Comparison of ENCODE assay signal across 8 cellular contexts in genomic region chr17:21214015-21214776, GRCh38. TPM values are rescaled to one million over a fixed set of nuclear protein-coding genes. Genes with fewer than 3 reads are reported as not detected.
DNase-seq lines count a peak whose midpoint lies in the region; ATAC-seq and TF ChIP-seq lines count a peak whose summit lies in the region.

Gene TMEM11, minus strand, starts transcription at chr17:21214161. Its CDS starts 9 bp downstream, at chr17:21214152.

- H3K36me3 ChIP-seq in ectodermal cell (ENCODE audit: control insufficient read depth, insufficient read depth, low read length) (no peaks in the 10 kb centered on the region), lung (ENCODE audit: control insufficient read depth in 2 of 2, insufficient read depth in 2 of 2, low read length in 2 of 2) (peaks cover 0 to 12% of the 10 kb centered on the region in 2 donors)

- TF ChIP-seq CTCF in lung (IDR thresholded peaks at IDR 0.05; ENCODE audit: control extremely low read depth, extremely low read depth), result no peak

- WGBS in ectodermal cell, 2 experiments, result 0% methylated on average over 76 of the region's 76 CpGs
- 0 to 1% methylated on average over 71 to 76 of the region's 76 CpGs for WGBS in lung, 2 donors

- peak within 1 kb of the TSS; percentile 88 for H3K27ac ChIP-seq in ectodermal cell (ENCODE audit: insufficient read depth, low read depth, low read length, poor library complexity, severe bottlenecking)
- peak within 1 kb of the TSS; percentile 92 to 98 for H3K27ac ChIP-seq in lung (ENCODE audit: low read depth in 1 of 2, low read length in 1 of 2)

- peaks cover 13% of the 10 kb centered on the region for H3K4me1 ChIP-seq in ectodermal cell (ENCODE audit: control insufficient read depth, insufficient read depth, low read length)
- peaks cover 10 to 34% of the 10 kb centered on the region in 2 donors for H3K4me1 ChIP-seq in lung (ENCODE audit: control insufficient read depth in 2 of 2, insufficient read depth in 2 of 2, low read length in 2 of 2)

- no peaks in the 10 kb centered on the region for H3K9me3 ChIP-seq in ectodermal cell (ENCODE audit: control insufficient read depth, low read length)
- H3K9me3 ChIP-seq in lung (ENCODE audit: control insufficient read depth in 2 of 2, insufficient read depth in 1 of 2, low read length in 1 of 2), result no peaks in the 10 kb centered on the region

- DNase-seq in COLO668 (lab: John Stamatoyannopoulos, UW; ENCODE audit: unreplicated experiment), result peak; percentile 93
- peak; percentile 90 for DNase-seq in HS-27A (ENCODE audit: low read depth)
- DNase-seq in NK-92 (lab: John Stamatoyannopoulos, UW; ENCODE audit: unreplicated experiment), result peak; percentile 46
- DNase-seq in activated CD8-positive, alpha-beta memory T cell treated with anti-CD3 and anti-CD28 coated beads for 1 hour (ENCODE audit: extremely low read depth in 1 of 2, low read depth in 1 of 2), result peak; percentile 76 to 96
- peak; percentile 96 for DNase-seq in lung (ENCODE audit: low spot score)
- DNase-seq in stimulated activated CD4-positive, alpha-beta T cell treated with anti-CD3 and anti-CD28 coated beads, TNF-alpha, amount 100 ng/mL, for 24 hours (ENCODE audit: low read depth in 3 of 3), result peak; percentile 90 to 94 (median 93)

- ATAC-seq in GM19468 (IDR thresholded peaks at IDR 0.05; ENCODE audit: extremely low read depth, unreplicated experiment) (peak; percentile 78), lung (ENCODE audit: insufficient read depth, low FRiP score) (peak; percentile 96)

- H3K27me3 ChIP-seq in ectodermal cell (ENCODE audit: control insufficient read depth, insufficient read depth, low read length, poor library complexity, severe bottlenecking), result no peaks in the 10 kb centered on the region
- no peaks in the 10 kb centered on the region for H3K27me3 ChIP-seq in lung (ENCODE audit: control insufficient read depth, insufficient read depth)

- peak within 1 kb of the TSS; percentile 100 for H3K4me3 ChIP-seq in ectodermal cell (ENCODE audit: insufficient read depth, low read depth, low read length)
- peak within 1 kb of the TSS; percentile 83 for H3K4me3 ChIP-seq in lung

RNA-seq across cellular contexts. Expression of gene TMEM11, which starts in this region (rescaled TPM):
- 29.5 TPM for polyA plus RNA-seq in ectodermal cell (2013, experiment 1 of 4)
- polyA plus RNA-seq in ectodermal cell (2013, experiment 2 of 4), result 23.5 TPM
- 26.1 TPM for polyA plus RNA-seq in ectodermal cell (2013, experiment 3 of 4)
- polyA plus RNA-seq in ectodermal cell (2013, experiment 4 of 4), result 27.8 TPM
- 10 to 100 TPM; 12.1 to 26.1 TPM for total RNA-seq in lung
- 10 to 100 TPM; 28.1 to 29.4 TPM for polyA plus RNA-seq in lung

Comparison
In these comparisons a context has a peak if more than half of its experiments do, and no peak if none do; other contexts are left out.
1. Peak in every context shown above with its lines: DNase-seq, ATAC-seq, H3K4me3 ChIP-seq and H3K27ac ChIP-seq.
2. DNase-seq: peak in every context shown above with its lines; median percentile 96 in lung; 93 in COLO668; 93 in stimulated activated CD4-positive, alpha-beta T cell treated with anti-CD3 and anti-CD28 coated beads, TNF-alpha, amount 100 ng/mL, for 24 hours; 90 in HS-27A; 86 in activated CD8-positive, alpha-beta memory T cell treated with anti-CD3 and anti-CD28 coated beads for 1 hour; 46 in NK-92.